Comparison of ENCODE assay signal across 13 cellular contexts in the genomic region with DNA sequence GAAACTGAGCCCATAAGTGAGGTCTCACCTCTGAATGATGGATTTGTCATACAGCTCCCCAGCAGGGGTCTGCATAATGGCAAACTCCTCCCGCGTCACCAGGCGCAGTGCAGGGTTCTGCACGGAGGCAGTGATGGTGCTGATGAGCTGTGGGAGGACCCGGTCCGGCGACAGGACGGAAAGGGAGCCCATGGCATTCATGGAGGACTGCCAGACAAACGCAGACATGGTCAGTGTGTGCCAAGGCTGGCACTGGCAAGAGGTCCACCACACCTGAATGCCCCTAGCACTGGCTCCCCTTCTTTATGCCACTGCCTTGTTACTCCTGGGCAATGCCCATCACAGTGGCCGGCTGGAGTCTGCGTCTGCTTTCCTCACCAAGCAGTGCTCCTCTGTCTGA. TPM values are rescaled to one million over a fixed set of nuclear protein-coding genes. Genes with fewer than 3 reads are reported as not detected.
DNase-seq lines count a peak whose midpoint lies in the region; ATAC-seq and TF ChIP-seq lines count a peak whose summit lies in the region.
"Had no signal": no experiment of that assay in that cellular context is flagged by ENCODE, and none has a peak within 500 bp of the region (broad histone marks: within the 10 kb centered on the region; RNA-seq: fewer than 3 reads in every experiment).

No MANE protein-coding gene starts in this region.

- no peaks in the 10 kb centered on the region for H3K4me1 Mint-ChIP-seq in neural progenitor cell
- H3K4me1 Mint-ChIP-seq: H9 had no signal

- H4K5ac ChIP-seq in mesendoderm (ENCODE audit: low read length), result no peak overlapping the region

- H3K9ac ChIP-seq in HCT116 (ENCODE audit: low read length) (no peak overlapping the region), PC-3 (ENCODE audit: low read length) (no peak overlapping the region), neural progenitor cell (no peak overlapping the region), mesendoderm (ENCODE audit: low read length) (no peak overlapping the region)

- no peak overlapping the region for H3K27ac ChIP-seq in HCT116 (ENCODE audit: low read depth, low read length)
- H3K27ac ChIP-seq in PC-3 (ENCODE audit: low read length), result no peak overlapping the region
- H3K27ac ChIP-seq in neural progenitor cell, result no peak overlapping the region
- no peak overlapping the region for H3K27ac ChIP-seq in mesendoderm (ENCODE audit: low read depth, low read length)
- H3K27ac ChIP-seq: C4-2B had no signal

- H3K36me3 ChIP-seq in HCT116 (ENCODE audit: control insufficient read depth in 1 of 2, insufficient read depth in 2 of 2, low read length in 2 of 2), result peaks cover 64 to 75% of the 10 kb centered on the region in 2 experiments; a peak in 3 of 4 replicates
- H3K36me3 ChIP-seq in PC-3 (ENCODE audit: low read depth, low read length), result peaks cover 75% of the 10 kb centered on the region
- H3K36me3 ChIP-seq in neural progenitor cell, result no peaks in the 10 kb centered on the region
- peaks cover 35% of the 10 kb centered on the region for H3K36me3 ChIP-seq in mesendoderm (ENCODE audit: control insufficient read depth, insufficient read depth, low read length)

- CTCF ChIA-PET in HCT116 (lab: Charles Lee) (no interaction called here), PC-3 (lab: Charles Lee) (no interaction called here)

- no peak overlapping the region for H2BK15ac ChIP-seq in mesendoderm (replicated peaks; ENCODE audit: low read depth)

- H3K4me3 Mint-ChIP-seq in neural progenitor cell, result no peak overlapping the region
- H3K4me3 Mint-ChIP-seq: CD4-positive, alpha-beta T cell; H9 had no signal

- peaks cover 8% of the 10 kb centered on the region for H3K79me2 ChIP-seq in HCT116 (ENCODE audit: insufficient read depth, low read length)
- H3K79me2 ChIP-seq in PC-3 (ENCODE audit: low read length), result no peaks in the 10 kb centered on the region
- H3K79me2 ChIP-seq in neural progenitor cell (ENCODE audit: low read depth), result no peaks in the 10 kb centered on the region
- no peaks in the 10 kb centered on the region for H3K79me2 ChIP-seq in mesendoderm (ENCODE audit: control insufficient read depth, insufficient read depth, low read length)

- H4K8ac ChIP-seq in mesendoderm (ENCODE audit: low read depth, low read length), result no peak overlapping the region

- H3K27me3 ChIP-seq in HCT116 (ENCODE audit: insufficient read depth, low read length) (no peaks in the 10 kb centered on the region), PC-3 (ENCODE audit: low read length) (no peaks in the 10 kb centered on the region), neural progenitor cell (no peaks in the 10 kb centered on the region), mesendoderm (ENCODE audit: insufficient read depth, low read length, poor library complexity) (no peaks in the 10 kb centered on the region)

- no peak for TF ChIP-seq CTCF in HCT116 (IDR thresholded peaks at IDR 0.05 in 2 of 3, conservative IDR thresholded peaks at IDR 0.05 in 1 of 3; ENCODE audit: borderline replicate concordance in 1 of 3, insufficient read depth in 1 of 3, low read depth in 2 of 3, low read length in 2 of 3)
- no peak for TF ChIP-seq CTCF in PC-3 (conservative IDR thresholded peaks at IDR 0.05; ENCODE audit: low read depth, low read length)
- TF ChIP-seq CTCF in neural progenitor cell (IDR thresholded peaks at IDR 0.05), result no peak

- no peak for TF ChIP-seq RAD21 in HCT116 (IDR thresholded peaks at IDR 0.05; ENCODE audit: low read depth)

- no peak overlapping the region for H3K56ac ChIP-seq in mesendoderm (ENCODE audit: low read length)

- TF ChIP-seq POLR2A in HCT116 (IDR thresholded peaks at IDR 0.05; ENCODE audit: borderline replicate concordance, extremely low read depth, insufficient read depth, insufficient read length), result no peak

- peak overlapping the region; percentile 6 for H3K27ac Mint-ChIP-seq in neural progenitor cell
- H3K27ac Mint-ChIP-seq: CD4-positive, alpha-beta T cell had no signal

- H3K4me1 ChIP-seq in HCT116 (ENCODE audit: control insufficient read depth in 1 of 2, insufficient read depth in 2 of 2, low read length in 2 of 2) (no peaks in the 10 kb centered on the region), PC-3 (ENCODE audit: insufficient read depth, low read length) (no peaks in the 10 kb centered on the region), neural progenitor cell (no peaks in the 10 kb centered on the region), mesendoderm (ENCODE audit: control insufficient read depth, low read depth, low read length) (no peaks in the 10 kb centered on the region)
- H3K4me1 ChIP-seq: Caco-2 had no signal

- no peaks in the 10 kb centered on the region for H3F3A ChIP-seq in PC-3 (ENCODE audit: low read length, unreplicated experiment)
- H3F3A ChIP-seq in neural progenitor cell (ENCODE audit: low read depth), result no peaks in the 10 kb centered on the region

- no CpG with 5 or more reads among the region's 11 CpGs for WGBS in mesendoderm (ENCODE audit: extremely low coverage, insufficient coverage, low lambda C conversion rate)

- ATAC-seq in HCT116, result no peak
- no peak for ATAC-seq in PC-3

- H3K27me3 Mint-ChIP-seq in neural progenitor cell (ENCODE audit: insufficient read depth, low read depth), result no peaks in the 10 kb centered on the region
- H3K27me3 Mint-ChIP-seq: CD4-positive, alpha-beta T cell had no signal

- no TSS peak for BruUV-seq in HCT116 (replicated peaks; lab: Mats Ljungman, UMichigan)
- TSS peak; percentile 14 for BruUV-seq in PC-3 (replicated peaks; lab: Mats Ljungman, UMichigan)

- intact Hi-C loops in HCT116 (cut with micrococcal nuclease), result no loop called here
- intact Hi-C loops in PC-3 (cut with micrococcal nuclease), result no loop called here

- DNase-seq in HCT116 (ENCODE audit: low read depth, low spot score) (no peak), PC-3 (no peak), neural progenitor cell (ENCODE audit: low spot score) (no peak), EL (no peak), mesendoderm (no peak)
- DNase-seq in activated naive CD4-positive, alpha-beta T cell (lab: John Stamatoyannopoulos, UW), result no peak
- DNase-seq: ACHN; AML-193; Caco-2; CD4-positive, alpha-beta T cell; GDM1; H9 had no signal

- H3K36me3 Mint-ChIP-seq in neural progenitor cell, result peaks cover 26% of the 10 kb centered on the region

- H3K4me3 ChIP-seq in HCT116 (replicated peaks in 1 of 2; ENCODE audit: low read depth in 1 of 2, low read length in 2 of 2) (no peak overlapping the region), PC-3 (ENCODE audit: low read length) (no peak overlapping the region), neural progenitor cell (no peak overlapping the region), mesendoderm (ENCODE audit: low read length) (no peak overlapping the region)

- H2AK5ac ChIP-seq in mesendoderm (ENCODE audit: low read length), result no peak overlapping the region

- H3K18ac ChIP-seq in mesendoderm (ENCODE audit: low read length), result no peak overlapping the region

- H3K4me2 ChIP-seq in HCT116 (ENCODE audit: low read length) (no peak overlapping the region), PC-3 (ENCODE audit: low read length) (no peak overlapping the region), neural progenitor cell (no peak overlapping the region), mesendoderm (ENCODE audit: low read length) (no peak overlapping the region)

- no peak overlapping the region for H2BK5ac ChIP-seq in mesendoderm (ENCODE audit: low read length)

- no peak overlapping the region for H2BK120ac ChIP-seq in mesendoderm (ENCODE audit: low read depth, low read length)

- H2AFZ ChIP-seq in HCT116 (ENCODE audit: low read depth, low read length, poor library complexity, severe bottlenecking), result no peak overlapping the region
- no peak overlapping the region for H2AFZ ChIP-seq in PC-3 (ENCODE audit: low read length)
- no peak overlapping the region for H2AFZ ChIP-seq in neural progenitor cell (replicated peaks)

- H3K79me1 ChIP-seq in mesendoderm (ENCODE audit: low read length), result no peaks in the 10 kb centered on the region

- RAD21 ChIA-PET in HCT116 (lab: Charles Lee; ENCODE audit: low non-redundant PET in 1 of 2, low total read pairs in 2 of 2, uncharacterized antibody in 2 of 2, unreplicated experiment in 2 of 2), result no interaction called here

- H4K20me1 ChIP-seq in HCT116 (ENCODE audit: insufficient read depth) (no peaks in the 10 kb centered on the region), PC-3 (ENCODE audit: low read length) (no peaks in the 10 kb centered on the region), neural progenitor cell (ENCODE audit: low read depth) (no peaks in the 10 kb centered on the region)

- H3K9me2 ChIP-seq in HCT116 (ENCODE audit: insufficient read depth) (no peaks in the 10 kb centered on the region), PC-3 (replicated peaks; ENCODE audit: low read length) (no peaks in the 10 kb centered on the region)

- H3K4ac ChIP-seq in mesendoderm (ENCODE audit: low read depth, low read length), result no peak overlapping the region

- no peaks in the 10 kb centered on the region for H3K9me3 Mint-ChIP-seq in neural progenitor cell
- H3K9me3 Mint-ChIP-seq: CD4-positive, alpha-beta T cell; H9 had no signal

- no peak overlapping the region for H3K23ac ChIP-seq in mesendoderm (ENCODE audit: low read length)

- H3K9me3 ChIP-seq in HCT116 (ENCODE audit: control insufficient read depth in 1 of 2, insufficient read depth in 1 of 2, low read depth in 1 of 2, low read length in 2 of 2) (no peaks in the 10 kb centered on the region), PC-3 (ENCODE audit: low read length) (no peaks in the 10 kb centered on the region), neural progenitor cell (ENCODE audit: low read depth) (no peaks in the 10 kb centered on the region)
- H3K9me3 ChIP-seq: Caco-2 had no signal

- POLR2A ChIA-PET in HCT116 (lab: Charles Lee), result interaction anchor here (1.2 kb wide), 1 partner anchor 39 kb away, joined by 3 read pairs; the partner anchor contains the start of gene RPLP0
- POLR2A ChIA-PET in PC-3 (lab: Charles Lee; ENCODE audit: unreplicated experiment), result no interaction called here

TF ChIP-seq in HCT116, 20 proteins besides CTCF, POLR2A, EP300 and RAD21:
- TF ChIP-seq POLR2AphosphoS5 (IDR thresholded peaks at IDR 0.05; ENCODE audit: low read depth, low read length) (peak; percentile 19; the same call in 1 of the 2 replicates), ZFX (IDR thresholded peaks at IDR 0.05) (no peak)
TF ChIP-seq in HCT116: peak in this region for 1.

RNA-seq across cellular contexts. Expression of gene GCN1, which starts 32.7 kb away (rescaled TPM):
- total RNA-seq in HCT116 (2021; ENCODE audit: unreplicated experiment) (184 TPM), PC-3 (2014; rRNA removed) (254 and 334 TPM in 2 replicates), neural progenitor cell (ENCODE audit: low replicate concordance) (60.9 and 74.3 TPM in 2 replicates)
- polyA plus RNA-seq in HCT116 (2012), result 94.9 and 100 TPM in 2 replicates
- polyA plus RNA-seq in mesendoderm (2013, experiment 1 of 2), result 33.6 TPM
- 32.3 TPM for polyA plus RNA-seq in mesendoderm (2013, experiment 2 of 2)

RNA-seq across cellular contexts. Expression of gene RPLP0, which starts 39.1 kb away (rescaled TPM):
- total RNA-seq in HCT116 (2021; ENCODE audit: unreplicated experiment), result 4,123 TPM
- 6,734 and 7,674 TPM in 2 replicates for polyA plus RNA-seq in HCT116 (2012)
- 6,714 and 7,550 TPM in 2 replicates for total RNA-seq in PC-3 (2014; rRNA removed)
- 7,069 and 9,364 TPM in 2 replicates for total RNA-seq in neural progenitor cell (ENCODE audit: low replicate concordance)
- 3,852 TPM for polyA plus RNA-seq in mesendoderm (2013, experiment 1 of 2)
- 3,764 TPM for polyA plus RNA-seq in mesendoderm (2013, experiment 2 of 2)

RNA-seq across cellular contexts. Expression of gene RAB35, which starts 45.3 kb away (rescaled TPM):
- total RNA-seq in HCT116 (2021; ENCODE audit: unreplicated experiment) (57.1 TPM), PC-3 (2014; rRNA removed) (52.8 and 64.1 TPM in 2 replicates), neural progenitor cell (ENCODE audit: low replicate concordance) (17.5 and 24.5 TPM in 2 replicates)
- polyA plus RNA-seq in HCT116 (2012), result 39.1 and 45.1 TPM in 2 replicates
- polyA plus RNA-seq in mesendoderm (2013, experiment 1 of 2), result 40.3 TPM
- polyA plus RNA-seq in mesendoderm (2013, experiment 2 of 2), result 43.3 TPM
